Comparison of ENCODE assay signal across 8 cellular contexts in genomic region chr20:13784893-13785715, GRCh38. TPM values are rescaled to one million over a fixed set of nuclear protein-coding genes. Genes with fewer than 3 reads are reported as not detected.
DNase-seq lines count a peak whose midpoint lies in the region; ATAC-seq, FAIRE-seq and TF ChIP-seq lines count a peak whose summit lies in the region.

TSS of gene ESF1 (minus strand) at chr20:13784919. CDS start at chr20:13783140, 1,779 bp downstream.
TSS of gene NDUFAF5 (plus strand) at chr20:13785028. CDS start at chr20:13785069, 41 bp downstream.

- peak within 1 kb of the TSS; percentile 71 to 98 for H3K9ac ChIP-seq in kidney (ENCODE audit: low read length in 2 of 2)

- no peaks in the 10 kb centered on the region for H3K9me3 ChIP-seq in kidney (ENCODE audit: control insufficient read depth in 1 of 2, low read length in 2 of 2)

- intact Hi-C loops in kidney (cut with DNase I), result no loop called here

- peak within 1 kb of the TSS; percentile 88 to 92 for H3K27ac ChIP-seq in kidney (ENCODE audit: low read depth in 2 of 2, low read length in 2 of 2)

- peak within 1 kb of the TSS; percentile 94 to 97 for H3K4me3 ChIP-seq in kidney (ENCODE audit: low read length in 2 of 2)

- H3K4me1 ChIP-seq in kidney (ENCODE audit: control insufficient read depth in 1 of 2, insufficient read depth in 1 of 2, low read depth in 1 of 2, low read length in 2 of 2), result peaks cover 11 to 18% of the 10 kb centered on the region in 2 donors

- ATAC-seq in HG03432 (IDR thresholded peaks at IDR 0.05; ENCODE audit: unreplicated experiment), result peak; percentile 97

- peak; percentile 84 for TF ChIP-seq POLR2A in GM19099 (IDR thresholded peaks at IDR 0.05; ENCODE audit: extremely low read depth, insufficient read length, low read depth)

- no peak for FAIRE-seq in kidney (lab: Jason Lieb, UNC)

- peaks cover 6 to 14% of the 10 kb centered on the region in 2 donors for H3K36me3 ChIP-seq in kidney (ENCODE audit: control insufficient read depth in 1 of 2, insufficient read depth in 2 of 2, low read length in 2 of 2)

- no peak for TF ChIP-seq CTCF in kidney (IDR thresholded peaks at IDR 0.05; ENCODE audit: borderline replicate concordance, extremely low read depth, insufficient read depth)

- DNase-seq in AG20443 (ENCODE audit: low spot score) (peak; percentile 96), NCI-H510A (lab: John Stamatoyannopoulos, UW) (peak; percentile 95), cerebellum (ENCODE audit: low spot score) (peak; percentile 88), kidney (peak; percentile 97)
- DNase-seq in activated CD4-positive, alpha-beta T cell treated with anti-CD3 and anti-CD28 coated beads for 1 hour, result peak; percentile 87
- peak; percentile 94 for DNase-seq in stimulated activated CD4-positive, alpha-beta T cell treated with anti-CD3 and anti-CD28 coated beads, Interleukin-15, amount 100 ng/mL, for 24 hours

RNA-seq across cellular contexts. Expression of gene ESF1, which starts in this region (rescaled TPM):
- total RNA-seq in cerebellum (16.8 TPM), kidney (12.6 TPM)
- 4.9 TPM for polyA plus RNA-seq in kidney (ENCODE audit: insufficient read depth, low read depth, low replicate concordance)

RNA-seq across cellular contexts. Expression of gene NDUFAF5, which starts in this region (rescaled TPM):
- total RNA-seq in cerebellum (39.2 TPM), kidney (26.4 TPM)
- 52.1 TPM for polyA plus RNA-seq in kidney (ENCODE audit: insufficient read depth, low read depth, low replicate concordance)

Comparison
In these comparisons a context has a peak if more than half of its experiments do, and no peak if none do; other contexts are left out.
1. Peak in every context shown above with its lines: DNase-seq, ATAC-seq, H3K4me3 ChIP-seq and H3K27ac ChIP-seq.